29 cellular contexts compared by ENCODE assay signal in genomic region chr22:35611200-35611890, GRCh38. TPM values are rescaled to one million over a fixed set of nuclear protein-coding genes. Genes with fewer than 3 reads are reported as not detected.
DNase-seq lines count a peak whose midpoint lies in the region; ATAC-seq, FAIRE-seq and TF ChIP-seq lines count a peak whose summit lies in the region.
"Had no signal": no experiment of that assay in that cellular context is flagged by ENCODE, and none has a peak within 500 bp of the region (broad histone marks: within the 10 kb centered on the region; RNA-seq: fewer than 3 reads in every experiment).

No MANE protein-coding gene starts in this region.

- peak overlapping the region; percentile 5 for H3K9ac ChIP-seq in neuronal stem cell (ENCODE audit: low read depth, low read length, poor library complexity)
- H3K9ac ChIP-seq: neural progenitor cell had no signal

- no peak overlapping the region for H3K4me3 ChIP-seq in neuronal stem cell (ENCODE audit: low read length in 2 of 2)
- H3K4me3 ChIP-seq: neural progenitor cell, thoracic aorta, uterus had no signal

- H3K36me3 Mint-ChIP-seq in activated T-helper 17 cell treated with anti-CD3 and anti-CD28 coated beads, Interleukin-2, amount 50 U/mL, for 72 hours (ENCODE audit: low read depth), result no peaks in the 10 kb centered on the region
- H3K36me3 Mint-ChIP-seq: neural progenitor cell had no signal

- peaks cover 4% of the 10 kb centered on the region for H3K4me1 Mint-ChIP-seq in activated T-helper 17 cell treated with anti-CD3 and anti-CD28 coated beads, Interleukin-2, amount 50 U/mL, for 72 hours

- DNase-seq in activated gamma-delta T cell treated with anti-CD3 and anti-CD28 coated beads, Interleukin-2, amount 50 U/mL, for 16 hours (ENCODE audit: low read depth), result peak; percentile 5
- no peak for DNase-seq in activated gamma-delta T cell (lab: John Stamatoyannopoulos, UW)
- no peak for DNase-seq in GM12891 (ENCODE audit: insufficient read length, low spot score)
- no peak for DNase-seq in neuronal stem cell (ENCODE audit: low spot score)
- DNase-seq in G401 (ENCODE audit: low spot score), result no peak
- DNase-seq: activated naive CD4-positive, alpha-beta T cell; activated T-cell treated with anti-CD3 and anti-CD28 coated beads for 4 hours; AML-193; amniotic stem cell; dermis blood vessel endothelial cell; DMS53; mammary epithelial cell; NCI-H1105; NCI-H1930; NCI-H69; small intestine; stimulated activated naive CD4-positive, alpha-beta T cell; T-helper 9 cell; uterus had no signal

- no peak overlapping the region for H3K27ac ChIP-seq in neuronal stem cell (replicated peaks; ENCODE audit: low read length)
- H3K27ac ChIP-seq: HL-60, neural progenitor cell, thoracic aorta, uterus had no signal

- peaks cover 29% of the 10 kb centered on the region for H3K27me3 Mint-ChIP-seq in activated T-helper 17 cell treated with anti-CD3 and anti-CD28 coated beads, Interleukin-2, amount 50 U/mL, for 72 hours

- H3K36me3 ChIP-seq in neuronal stem cell (replicated peaks in 1 of 2; ENCODE audit: control insufficient read depth in 2 of 2, insufficient read depth in 2 of 2, low read length in 2 of 2), result no peaks in the 10 kb centered on the region
- H3K36me3 ChIP-seq: neural progenitor cell, thoracic aorta, uterus had no signal

- peak overlapping the region; percentile 12 for H3K4me3 Mint-ChIP-seq in activated T-helper 17 cell treated with anti-CD3 and anti-CD28 coated beads, Interleukin-2, amount 50 U/mL, for 72 hours

- no CpG with 5 or more reads among the region's 6 CpGs for WGBS in neuronal stem cell (ENCODE audit: extremely low coverage in 2 of 2, insufficient read length in 2 of 2, insufficient replicate concordance in 1 of 2), 2 donors

- no peak overlapping the region for H2BK12ac ChIP-seq in neuronal stem cell (ENCODE audit: low read length)

- H3K14ac ChIP-seq in neuronal stem cell (ENCODE audit: low read length), result no peak overlapping the region

- no peak for TF ChIP-seq POLR2A in GM12891 (IDR thresholded peaks at IDR 0.05; ENCODE audit: low read depth, low read length)

- H3K79me1 ChIP-seq in neuronal stem cell (ENCODE audit: low read depth, low read length), result no peaks in the 10 kb centered on the region

- H3K23ac ChIP-seq in neuronal stem cell (ENCODE audit: low read depth, low read length, poor library complexity), result no peak overlapping the region

- no peak overlapping the region for H3K4ac ChIP-seq in neuronal stem cell (ENCODE audit: low read length)

- ATAC-seq in activated T-helper 17 cell treated with anti-CD3 and anti-CD28 coated beads, Interleukin-2, amount 50 U/mL, for 72 hours (replicated peaks), result no peak
- ATAC-seq in HG03025 (IDR thresholded peaks at IDR 0.05; ENCODE audit: low FRiP score, unreplicated experiment), result no peak
- ATAC-seq in GM21390 (IDR thresholded peaks at IDR 0.05; ENCODE audit: unreplicated experiment), result no peak

- no peak overlapping the region for H2BK5ac ChIP-seq in neuronal stem cell (ENCODE audit: low read length)

- in situ Hi-C loops in G401 (cut with HindIII; ENCODE audit: low sequenced_read_pairs), result no loop called here

- no peak overlapping the region for H2BK120ac ChIP-seq in neuronal stem cell (ENCODE audit: low read depth, low read length)

- H3K9me3 ChIP-seq in neuronal stem cell (replicated peaks in 1 of 2; ENCODE audit: control insufficient read depth in 2 of 2, insufficient read depth in 1 of 2, low read depth in 1 of 2, low read length in 2 of 2), result no peaks in the 10 kb centered on the region
- H3K9me3 ChIP-seq: thoracic aorta, uterus had no signal

- H3K4me1 ChIP-seq in neuronal stem cell (ENCODE audit: control insufficient read depth in 2 of 2, insufficient read depth in 1 of 2, low read depth in 1 of 2, low read length in 2 of 2), result peaks cover 0 to 1% of the 10 kb centered on the region in 2 donors
- H3K4me1 ChIP-seq: neural progenitor cell, uterus had no signal

- H3K27ac Mint-ChIP-seq in activated T-helper 17 cell treated with anti-CD3 and anti-CD28 coated beads, Interleukin-2, amount 50 U/mL, for 72 hours, result no peak overlapping the region

- H3K4me2 ChIP-seq in neuronal stem cell (ENCODE audit: insufficient read depth, low read length, poor library complexity, severe bottlenecking), result no peak overlapping the region
- H3K4me2 ChIP-seq: neural progenitor cell had no signal

- H3K27me3 ChIP-seq in neuronal stem cell (ENCODE audit: control insufficient read depth in 3 of 3, insufficient read depth in 3 of 3, low read depth in 1 of 3, low read length in 3 of 3), result peaks cover 0 to 14% (median 0%) of the 10 kb centered on the region in 3 experiments
- H3K27me3 ChIP-seq: neural progenitor cell, uterus had no signal

- no peaks in the 10 kb centered on the region for H3K9me3 Mint-ChIP-seq in activated T-helper 17 cell treated with anti-CD3 and anti-CD28 coated beads, Interleukin-2, amount 50 U/mL, for 72 hours
- H3K9me3 Mint-ChIP-seq: neural progenitor cell had no signal

- no peak overlapping the region for H4K8ac ChIP-seq in neuronal stem cell (ENCODE audit: low read depth, low read length)

- no peak overlapping the region for H2AK5ac ChIP-seq in neuronal stem cell (ENCODE audit: low read depth, low read length)

- H2BK15ac ChIP-seq in neuronal stem cell (ENCODE audit: low read length), result no peak overlapping the region

- peak; percentile 71 for FAIRE-seq in GM12891 (lab: Jason Lieb, UNC)
- FAIRE-seq: A204.1, H54, small intestine had no signal

- no peak overlapping the region for H2AFZ ChIP-seq in neuronal stem cell (ENCODE audit: low read length)
- H2AFZ ChIP-seq: neural progenitor cell had no signal

- no peak overlapping the region for H4K91ac ChIP-seq in neuronal stem cell (ENCODE audit: low read depth, low read length, poor library complexity)

- no peak overlapping the region for H3K18ac ChIP-seq in neuronal stem cell (ENCODE audit: low read length)

TF ChIP-seq in GM12891, 5 proteins besides CTCF, POLR2A, EP300 and RAD21:
- TF ChIP-seq TAF1 (IDR thresholded peaks at IDR 0.05; ENCODE audit: low read depth, low read length) (no peak), POU2F2 (IDR thresholded peaks at IDR 0.05; ENCODE audit: low read depth, low read length) (no peak), PAX5 (IDR thresholded peaks at IDR 0.05; ENCODE audit: insufficient read depth, low read length, severe bottlenecking) (no peak), POLR2AphosphoS5 (IDR thresholded peaks at IDR 0.05; ENCODE audit: low read depth, low read length) (no peak), SPI1 (IDR thresholded peaks at IDR 0.05; ENCODE audit: low read depth, low read length) (no peak)

RNA-seq across cellular contexts. Expression of gene MB, which starts 5.8 kb away (rescaled TPM):
- 0.23 TPM for polyA plus RNA-seq in GM12891 (2012; ENCODE audit: low read depth, missing spikeins)
- total RNA-seq in activated T-helper 17 cell treated with anti-CD3 and anti-CD28 coated beads, Interleukin-2, amount 50 U/mL, for 72 hours, result under 1 TPM in 1 of 2 donors, not detected in 1; 0.50 TPM
- 0.26 TPM for polyA plus RNA-seq in neuronal stem cell (2013, experiment 1 of 2)
- 0.19 TPM for polyA plus RNA-seq in neuronal stem cell (2013, experiment 2 of 2)
- total RNA-seq in G401 (2014; rRNA removed; shearing (Covaris generic)), result not detected in 2 replicates
- total RNA-seq: dermis blood vessel endothelial cell, fibroblast of lung, kidney epithelial cell, mammary epithelial cell, thoracic aorta had no signal
- polyA plus RNA-seq: fibroblast of lung, mammary epithelial cell had no signal

RNA-seq across cellular contexts. Expression of gene APOL6, which starts 36.9 kb away (rescaled TPM):
- 3.2 TPM for polyA plus RNA-seq in GM12891 (2012; ENCODE audit: low read depth, missing spikeins)
- 10 to 100 TPM; 23.0 to 38.7 TPM for total RNA-seq in activated T-helper 17 cell treated with anti-CD3 and anti-CD28 coated beads, Interleukin-2, amount 50 U/mL, for 72 hours
- polyA plus RNA-seq in neuronal stem cell (2013, experiment 1 of 2), result 0.01 TPM
- 0.01 TPM for polyA plus RNA-seq in neuronal stem cell (2013, experiment 2 of 2)
- total RNA-seq in G401 (2014; rRNA removed; shearing (Covaris generic)), result 0.03 and 0.12 TPM in 2 replicates

Comparison
In these comparisons a context has a peak if more than half of its experiments do, and no peak if none do; other contexts are left out.
1. RNA of gene APOL6, which starts 36.9 kb away (total RNA-seq): 23.0 to 38.7 TPM in activated T-helper 17 cell treated with anti-CD3 and anti-CD28 coated beads, Interleukin-2, amount 50 U/mL, for 72 hours; 0.03 to 0.12 TPM in G401; every median in the first group is over 10 times any median in the second.